In the genomic region with DNA sequence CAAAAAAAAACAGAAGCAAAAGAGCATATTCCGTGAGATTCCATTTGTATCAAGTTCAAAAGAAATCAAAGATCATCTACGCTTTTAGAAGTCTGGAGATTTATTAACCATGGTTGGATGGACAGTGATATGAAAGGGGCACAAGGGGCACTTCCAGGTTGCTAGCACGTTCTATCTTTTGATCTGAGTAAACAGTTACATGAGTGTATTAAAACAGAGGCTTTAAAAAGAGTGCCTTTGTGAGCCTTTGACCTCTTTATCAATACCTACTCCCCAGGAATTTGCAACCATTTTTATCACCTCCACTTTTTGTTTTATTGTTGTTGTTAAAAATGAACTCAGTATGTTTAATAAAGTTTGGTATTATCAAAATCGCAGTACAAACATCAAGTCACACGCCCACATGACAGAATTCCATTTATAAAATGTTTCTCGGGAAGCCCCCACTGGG, we compare ENCODE assay signal across 24 cellular contexts.
DNase-seq lines count a peak whose midpoint lies in the region; TF ChIP-seq lines count a peak whose summit lies in the region.
"Had no signal": no experiment of that assay in that cellular context is flagged by ENCODE, and none has a peak within 500 bp of the region (broad histone marks: within the 10 kb centered on the region; RNA-seq: fewer than 3 reads in every experiment).

No MANE protein-coding gene starts in this region.

- no peaks in the 10 kb centered on the region for H3K9me3 Mint-ChIP-seq in mesothelial cell of epicardium
- H3K9me3 Mint-ChIP-seq: activated naive CD4-positive, alpha-beta T cell treated with anti-CD3 and anti-CD28 coated beads, Interleukin-2, amount 50 U/mL, for 24 hours; activated T-helper 1 cell treated with anti-CD3 and anti-CD28 coated beads, Interleukin-12 subunit alpha, Interleukin-12 subunit beta, Interleukin-2, Interleukin-4 antibody, amounts not matched to agents 30 ng/mL and 10 ng/mL and 1 ng/mL, durations not matched to agents 14 hours and 24 hours and 36 hours; CD8-positive, alpha-beta T cell; H9; T-cell had no signal

- H3K9me3 ChIP-seq in Karpas-422 (ENCODE audit: low read length), result no peaks in the 10 kb centered on the region
- H3K9me3 ChIP-seq: esophagus squamous epithelium, gastroesophageal sphincter, mucosa of descending colon had no signal

- no peaks in the 10 kb centered on the region for H3K9me2 ChIP-seq in Karpas-422 (replicated peaks; ENCODE audit: insufficient read depth, low read length)

- no peaks in the 10 kb centered on the region for H3K4me1 ChIP-seq in Karpas-422 (ENCODE audit: low read length)
- no peaks in the 10 kb centered on the region for H3K4me1 ChIP-seq in urinary bladder (ENCODE audit: insufficient read depth)
- H3K4me1 ChIP-seq: gastroesophageal sphincter had no signal

- H3K27me3 Mint-ChIP-seq in mesothelial cell of epicardium (ENCODE audit: low read depth), result no peaks in the 10 kb centered on the region
- H3K27me3 Mint-ChIP-seq: activated naive CD4-positive, alpha-beta T cell treated with anti-CD3 and anti-CD28 coated beads, Interleukin-2, amount 50 U/mL, for 24 hours had no signal

- no peaks in the 10 kb centered on the region for H3K27me3 ChIP-seq in Karpas-422 (ENCODE audit: low read length)
- H3K27me3 ChIP-seq: esophagus squamous epithelium, gastroesophageal sphincter had no signal

- no peak overlapping the region for H3K27ac ChIP-seq in Karpas-422 (ENCODE audit: low read length)
- no peak overlapping the region for H3K27ac ChIP-seq in urinary bladder (ENCODE audit: low read depth)
- H3K27ac ChIP-seq: esophagus squamous epithelium, gastroesophageal sphincter had no signal

- peaks cover 46% of the 10 kb centered on the region for H3K36me3 Mint-ChIP-seq in mesothelial cell of epicardium
- H3K36me3 Mint-ChIP-seq: activated naive CD4-positive, alpha-beta T cell treated with anti-CD3 and anti-CD28 coated beads, Interleukin-2, amount 50 U/mL, for 24 hours; CD8-positive, alpha-beta T cell; T-cell had no signal

- H3K9ac ChIP-seq in Karpas-422 (ENCODE audit: low read length), result no peak overlapping the region

- H3K79me2 ChIP-seq in Karpas-422 (ENCODE audit: low read length), result no peaks in the 10 kb centered on the region

- H3K36me3 ChIP-seq in Karpas-422 (ENCODE audit: insufficient read depth, low read length), result no peaks in the 10 kb centered on the region
- no peaks in the 10 kb centered on the region for H3K36me3 ChIP-seq in urinary bladder (ENCODE audit: insufficient read depth)

- peaks cover 4% of the 10 kb centered on the region for H3K4me1 Mint-ChIP-seq in mesothelial cell of epicardium
- H3K4me1 Mint-ChIP-seq: activated naive CD4-positive, alpha-beta T cell treated with anti-CD3 and anti-CD28 coated beads, Interleukin-2, amount 50 U/mL, for 24 hours; T-cell had no signal

- H3K4me2 ChIP-seq in Karpas-422 (ENCODE audit: low read depth, low read length, poor library complexity, severe bottlenecking), result no peak overlapping the region

- DNase-seq in Karpas-422 (peak; percentile 25), choroid plexus epithelial cell (ENCODE audit: low read depth) (no peak), mesothelial cell of epicardium (ENCODE audit: low spot score in 2 of 2, unreplicated experiment in 2 of 2) (no peak), NOMO-1 treated with dmso at 0.1 percent for 144 hours (lab: John Stamatoyannopoulos, UW; ENCODE audit: unreplicated experiment) (no peak), SIG-M5 (lab: John Stamatoyannopoulos, UW) (no peak), DMS 273 treated with DMSO at 0.1 percent for 48 hours (lab: John Stamatoyannopoulos, UW) (no peak)
- DNase-seq: activated CD4-positive, alpha-beta T cell treated with anti-CD3 and anti-CD28 coated beads for 48 hours; CD8-positive, alpha-beta T cell; DMS79 treated with DMSO at 0.1 percent for 48 hours; effector memory CD4-positive, alpha-beta T cell; esophagus squamous epithelium; Kasumi-1; kidney glomerular epithelial cell; mucosa of descending colon; NCI-H1092 treated with DMSO at 0.1 percent for 48 hours; NCI-H2171; NCI-H748 treated with DMSO at 0.1 percent for 48 hours; stimulated activated CD8-positive, alpha-beta memory T cell treated with anti-CD3 and anti-CD28 coated beads, Interleukin-4, amount 100 ng/mL, for 48 hours; T-cell had no signal

- H3K27ac Mint-ChIP-seq in mesothelial cell of epicardium, result peak overlapping the region; percentile 39
- H3K27ac Mint-ChIP-seq: activated naive CD4-positive, alpha-beta T cell treated with anti-CD3 and anti-CD28 coated beads, Interleukin-2, amount 50 U/mL, for 24 hours; activated T-helper 1 cell treated with anti-CD3 and anti-CD28 coated beads, Interleukin-12 subunit alpha, Interleukin-12 subunit beta, Interleukin-2, Interleukin-4 antibody, amounts not matched to agents 30 ng/mL and 10 ng/mL and 1 ng/mL, durations not matched to agents 14 hours and 24 hours and 36 hours; CD8-positive, alpha-beta T cell; T-cell had no signal

- TF ChIP-seq CTCF in choroid plexus epithelial cell (conservative IDR thresholded peaks at IDR 0.05; ENCODE audit: low read depth, low read length), result no peak
- no peak for TF ChIP-seq CTCF in mesothelial cell of epicardium (IDR thresholded peaks at IDR 0.05; ENCODE audit: unreplicated experiment)

- H2AFZ ChIP-seq in Karpas-422 (ENCODE audit: low read length), result no peak overlapping the region

- no peak overlapping the region for H3K4me3 ChIP-seq in Karpas-422 (ENCODE audit: low read length)
- peak overlapping the region; percentile 24 for H3K4me3 ChIP-seq in choroid plexus epithelial cell (ENCODE audit: low read depth, low read length)
- H3K4me3 ChIP-seq in urinary bladder (ENCODE audit: low read depth, low read length), result peak overlapping the region; percentile 37
- H3K4me3 ChIP-seq: mucosa of descending colon had no signal

- 52% methylated on average over 6 of the region's 6 CpGs for WGBS in urinary bladder

- H3K4me3 Mint-ChIP-seq in mesothelial cell of epicardium, result no peak overlapping the region
- H3K4me3 Mint-ChIP-seq: activated naive CD4-positive, alpha-beta T cell treated with anti-CD3 and anti-CD28 coated beads, Interleukin-2, amount 50 U/mL, for 24 hours; activated T-helper 1 cell treated with anti-CD3 and anti-CD28 coated beads, Interleukin-12 subunit alpha, Interleukin-12 subunit beta, Interleukin-2, Interleukin-4 antibody, amounts not matched to agents 30 ng/mL and 10 ng/mL and 1 ng/mL, durations not matched to agents 14 hours and 24 hours and 36 hours; CD8-positive, alpha-beta T cell; H9; T-cell had no signal

- no peaks in the 10 kb centered on the region for H4K20me1 ChIP-seq in Karpas-422 (ENCODE audit: insufficient read depth, low read depth, low read length)
